In the genomic region with DNA sequence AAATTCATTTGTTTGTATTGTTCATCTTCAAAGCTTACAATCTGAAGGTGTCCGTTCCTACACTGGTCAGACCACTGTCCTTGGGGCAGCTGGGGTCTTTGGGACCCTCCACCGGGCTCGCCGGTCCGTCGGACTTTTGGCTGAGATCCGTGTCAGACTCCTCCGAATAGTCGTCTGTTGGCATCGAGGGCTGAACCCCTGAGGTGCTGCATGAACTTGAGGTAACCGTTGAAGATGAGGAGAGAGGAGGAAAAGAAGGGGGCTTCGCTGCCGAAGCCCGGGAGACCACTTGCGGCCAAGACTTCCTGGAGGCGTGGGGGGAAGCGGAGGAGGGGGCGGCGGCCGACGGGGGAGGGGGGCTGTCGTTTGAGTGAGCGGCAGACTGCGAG, we compare ENCODE assay signal across 9 cellular contexts.
DNase-seq lines count a peak whose midpoint lies in the region; ATAC-seq and TF ChIP-seq lines count a peak whose summit lies in the region.
"Had no signal": no experiment of that assay in that cellular context is flagged by ENCODE, and none has a peak within 500 bp of the region (broad histone marks: within the 10 kb centered on the region; RNA-seq: fewer than 3 reads in every experiment).

No MANE protein-coding gene starts in this region.

- H3K27ac ChIP-seq in CD4-positive, alpha-beta T cell (ENCODE audit: low read depth, low read length), result no peak overlapping the region
- no peak overlapping the region for H3K27ac ChIP-seq in effector memory CD4-positive, alpha-beta T cell (ENCODE audit: insufficient read depth, low read length, poor library complexity, severe bottlenecking)
- H3K27ac ChIP-seq in neuronal stem cell (replicated peaks; ENCODE audit: low read length), result no peak overlapping the region

- peak overlapping the region; percentile 46 for H3K4me3 ChIP-seq in effector memory CD4-positive, alpha-beta T cell (ENCODE audit: insufficient read depth, low read depth, low read length, poor library complexity, severe bottlenecking)
- peak overlapping the region in 1 of 2 donors; percentile 72 for H3K4me3 ChIP-seq in neuronal stem cell (ENCODE audit: low read length in 2 of 2)

- H3K4me2 ChIP-seq in neuronal stem cell (ENCODE audit: insufficient read depth, low read length, poor library complexity, severe bottlenecking), result peak overlapping the region; percentile 73

- no peaks in the 10 kb centered on the region for H3K9me3 Mint-ChIP-seq in CD4-positive, alpha-beta T cell
- H3K9me3 Mint-ChIP-seq in IgD-negative memory B cell, result no peaks in the 10 kb centered on the region

- H3K9me3 ChIP-seq in CD4-positive, alpha-beta T cell (ENCODE audit: control insufficient read depth, low read length), result no peaks in the 10 kb centered on the region
- no peaks in the 10 kb centered on the region for H3K9me3 ChIP-seq in effector memory CD4-positive, alpha-beta T cell (ENCODE audit: control insufficient read depth, low read length)
- H3K9me3 ChIP-seq in neuronal stem cell (replicated peaks in 1 of 2; ENCODE audit: control insufficient read depth in 2 of 2, insufficient read depth in 1 of 2, low read depth in 1 of 2, low read length in 2 of 2), result peaks cover 0 to 11% of the 10 kb centered on the region in 2 donors

- H3K27me3 ChIP-seq in CD4-positive, alpha-beta T cell (ENCODE audit: control insufficient read depth, insufficient read depth, low read length), result peaks cover 16% of the 10 kb centered on the region
- H3K27me3 ChIP-seq in effector memory CD4-positive, alpha-beta T cell (replicated peaks; ENCODE audit: control insufficient read depth, insufficient read depth, low read length, poor library complexity, severe bottlenecking), result peaks cover 6% of the 10 kb centered on the region
- H3K27me3 ChIP-seq in neuronal stem cell (ENCODE audit: control insufficient read depth in 3 of 3, insufficient read depth in 3 of 3, low read depth in 1 of 3, low read length in 3 of 3), result no peaks in the 10 kb centered on the region

- DNase-seq in CD4-positive, alpha-beta T cell, result no peak
- DNase-seq in effector memory CD4-positive, alpha-beta T cell, result no peak
- DNase-seq in neuronal stem cell (ENCODE audit: low spot score) (no peak), NCI-H510A (lab: John Stamatoyannopoulos, UW) (no peak), DMS 273 (lab: John Stamatoyannopoulos, UW; ENCODE audit: unreplicated experiment) (no peak)
- no peak for DNase-seq in stimulated activated CD4-positive, alpha-beta T cell treated with anti-CD3 and anti-CD28 coated beads, Interleukin-2, amount 100 ng/mL, for 24 hours
- DNase-seq: NCI-H1930 had no signal

- no peak overlapping the region for H3K14ac ChIP-seq in neuronal stem cell (ENCODE audit: low read length)

- peaks cover 13% of the 10 kb centered on the region for H3K4me1 Mint-ChIP-seq in CD4-positive, alpha-beta T cell (ENCODE audit: low read depth)
- H3K4me1 Mint-ChIP-seq in IgD-negative memory B cell, result peaks cover 0 to 6% (median 3%) of the 10 kb centered on the region in 3 donors

- peak overlapping the region; percentile 60 for H3K27ac Mint-ChIP-seq in CD4-positive, alpha-beta T cell
- H3K27ac Mint-ChIP-seq in IgD-negative memory B cell, result no peak overlapping the region

- no peak overlapping the region for H3K4ac ChIP-seq in neuronal stem cell (ENCODE audit: low read length)

- CTCF ChIA-PET in CD4-positive, alpha-beta T cell (lab: Charles Lee), result interaction anchor here (1.2 kb wide), 1 partner anchor 46 kb away, joined by 3 read pairs; no protein-coding TSS in a partner anchor

- H3K18ac ChIP-seq in neuronal stem cell (ENCODE audit: low read length), result peak overlapping the region; percentile 4

- H2AFZ ChIP-seq in neuronal stem cell (ENCODE audit: low read length), result no peak overlapping the region

- peak overlapping the region; percentile 86 for H3K4me3 Mint-ChIP-seq in CD4-positive, alpha-beta T cell
- H3K4me3 Mint-ChIP-seq in IgD-negative memory B cell, result peak overlapping the region; percentile 76 to 95 (median 84)

- no peaks in the 10 kb centered on the region for H3K36me3 ChIP-seq in effector memory CD4-positive, alpha-beta T cell (ENCODE audit: control insufficient read depth, insufficient read depth, low read length)
- H3K36me3 ChIP-seq in neuronal stem cell (replicated peaks in 1 of 2; ENCODE audit: control insufficient read depth in 2 of 2, insufficient read depth in 2 of 2, low read length in 2 of 2), result peaks cover 2 to 98% of the 10 kb centered on the region in 2 donors

- peaks cover 58% of the 10 kb centered on the region for H3K27me3 Mint-ChIP-seq in CD4-positive, alpha-beta T cell
- H3K27me3 Mint-ChIP-seq in IgD-negative memory B cell, result peaks cover 5% of the 10 kb centered on the region

- H2BK12ac ChIP-seq in neuronal stem cell (ENCODE audit: low read length), result no peak overlapping the region

- no peaks in the 10 kb centered on the region for H3K36me3 Mint-ChIP-seq in CD4-positive, alpha-beta T cell (ENCODE audit: low read depth)
- H3K36me3 Mint-ChIP-seq in IgD-negative memory B cell, result peaks cover 3% of the 10 kb centered on the region

- intact Hi-C loops in CD4-positive, alpha-beta T cell (cut with DNase I, micrococcal nuclease), result loop anchor here in 1 of 2 experiments (10.0 kb wide), 1 partner anchor 122 kb away; no protein-coding TSS in a partner anchor

- H3K79me1 ChIP-seq in neuronal stem cell (ENCODE audit: low read depth, low read length), result no peaks in the 10 kb centered on the region

- H4K8ac ChIP-seq in neuronal stem cell (ENCODE audit: low read depth, low read length), result no peak overlapping the region

- WGBS in neuronal stem cell (ENCODE audit: extremely low coverage in 2 of 2, insufficient read length in 2 of 2, insufficient replicate concordance in 1 of 2), 2 donors, result no CpG with 5 or more reads among the region's 24 CpGs

- POLR2A ChIA-PET in CD4-positive, alpha-beta T cell (lab: Charles Lee), result no interaction called here

- no peak overlapping the region for H2AK5ac ChIP-seq in neuronal stem cell (ENCODE audit: low read depth, low read length)

- H3K23ac ChIP-seq in neuronal stem cell (ENCODE audit: low read depth, low read length, poor library complexity), result no peak overlapping the region

- no peak overlapping the region for H2BK15ac ChIP-seq in neuronal stem cell (ENCODE audit: low read length)

- no peak overlapping the region for H2BK120ac ChIP-seq in neuronal stem cell (ENCODE audit: low read depth, low read length)

- no peak overlapping the region for H2BK5ac ChIP-seq in neuronal stem cell (ENCODE audit: low read length)

- H3K4me1 ChIP-seq in effector memory CD4-positive, alpha-beta T cell (ENCODE audit: control insufficient read depth, insufficient read depth, low read length, poor library complexity, severe bottlenecking), result peaks cover 4% of the 10 kb centered on the region
- peaks cover 5 to 14% of the 10 kb centered on the region in 2 donors for H3K4me1 ChIP-seq in neuronal stem cell (ENCODE audit: control insufficient read depth in 2 of 2, insufficient read depth in 1 of 2, low read depth in 1 of 2, low read length in 2 of 2)

- TF ChIP-seq CTCF in CD4-positive, alpha-beta T cell (IDR thresholded peaks at IDR 0.05), result no peak

- ATAC-seq in CD4-positive, alpha-beta T cell (ENCODE audit: poor library complexity), result no peak
- ATAC-seq in HG03521 (IDR thresholded peaks at IDR 0.05; ENCODE audit: unreplicated experiment), result no peak

- H4K91ac ChIP-seq in neuronal stem cell (ENCODE audit: low read depth, low read length, poor library complexity), result no peak overlapping the region

- H3K9ac ChIP-seq in neuronal stem cell (ENCODE audit: low read depth, low read length, poor library complexity), result no peak overlapping the region
